Comparison of ENCODE assay signal across 14 cellular contexts in the genomic region with DNA sequence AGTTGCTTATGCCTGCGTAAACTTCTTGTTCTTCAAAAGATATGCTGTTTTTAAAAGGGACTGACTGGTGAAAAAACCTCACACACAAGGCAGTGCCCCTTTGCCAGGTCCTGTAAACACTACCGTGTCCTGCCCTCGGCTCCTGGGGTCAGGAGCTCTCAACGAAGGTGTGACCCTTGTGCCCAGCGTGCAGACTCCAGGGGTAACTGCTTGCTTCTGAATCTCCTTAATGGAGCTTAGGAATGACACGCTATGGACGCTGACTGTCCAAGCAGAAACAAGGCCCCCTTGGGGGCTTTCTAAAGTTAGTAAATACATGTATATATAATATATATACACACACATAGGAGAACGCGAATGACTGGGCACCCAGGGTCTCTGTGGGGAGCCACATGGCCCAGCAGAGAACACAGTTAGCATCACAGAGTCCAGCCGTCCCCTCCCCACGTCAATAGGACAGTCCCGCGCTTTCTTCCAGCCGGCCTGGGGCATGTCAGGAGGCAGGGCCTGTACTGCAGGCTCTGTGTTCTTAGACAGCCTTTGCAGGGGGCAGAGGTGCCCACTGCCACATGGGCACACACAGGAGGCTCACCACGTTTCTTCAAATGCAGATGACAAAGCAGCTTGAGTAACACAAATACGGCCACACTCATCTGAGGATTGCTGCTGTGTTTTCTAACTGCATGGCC.
DNase-seq lines count a peak whose midpoint lies in the region; ATAC-seq and TF ChIP-seq lines count a peak whose summit lies in the region.
"Had no signal": no experiment of that assay in that cellular context is flagged by ENCODE, and none has a peak within 500 bp of the region (broad histone marks: within the 10 kb centered on the region; RNA-seq: fewer than 3 reads in every experiment).

No MANE protein-coding gene starts in this region.

- H4K20me1 ChIP-seq in KMS-11 (ENCODE audit: insufficient read depth) = no peaks in the 10 kb centered on the region

- H3K36me3 ChIP-seq in BE2C (no peaks in the 10 kb centered on the region), KMS-11 (ENCODE audit: insufficient read depth) (no peaks in the 10 kb centered on the region), rectal smooth muscle tissue (ENCODE audit: control insufficient read depth, insufficient read depth, low read length) (no peaks in the 10 kb centered on the region)

- H3K9me3 ChIP-seq in BE2C = no peaks in the 10 kb centered on the region

- H3K4me1 ChIP-seq in BE2C (peaks cover 32% of the 10 kb centered on the region), KMS-11 (ENCODE audit: low read depth, poor library complexity, severe bottlenecking) (peaks cover 16% of the 10 kb centered on the region), rectal smooth muscle tissue (ENCODE audit: control insufficient read depth, insufficient read depth, low read length) (peaks cover 57% of the 10 kb centered on the region)

- peaks cover 10% of the 10 kb centered on the region; the same call in 1 of the 2 replicates for H3K79me2 ChIP-seq in KMS-11 (ENCODE audit: insufficient read depth, low read depth)

- no peak for TF ChIP-seq CTCF in BE2C (IDR thresholded peaks at IDR 0.05; ENCODE audit: low read depth, low read length)
- TF ChIP-seq CTCF in KMS-11 (conservative IDR thresholded peaks at IDR 0.05; ENCODE audit: low read depth, low read length) = no peak

- intact Hi-C loops in head of caudate nucleus (cut with DNase I) = no loop called here

- H3K27ac ChIP-seq in KMS-11 (peak overlapping the region; percentile 16; the same call in 1 of the 2 replicates), rectal smooth muscle tissue (ENCODE audit: low read depth, low read length) (peak overlapping the region; percentile 59)

- DNase-seq in BE2C (peak; percentile 8), head of caudate nucleus (peak in 26 of 42 donors; percentile 1 to 46 (median 11)), KBM-7 (no peak), GOT3 (lab: John Stamatoyannopoulos, UW) (no peak)
- DNase-seq: C1 segment of cervical spinal cord, EL, Kasumi-1, NCI-H187 treated with DMSO at 0.1 percent for 48 hours, NCI-H748 treated with DMSO at 0.1 percent for 48 hours, SHP77 had no signal

- H2AFZ ChIP-seq in KMS-11 (ENCODE audit: low read depth) = no peak overlapping the region

- ATAC-seq in HG02973 (IDR thresholded peaks at IDR 0.05; ENCODE audit: unreplicated experiment) (no peak), HG03159 (IDR thresholded peaks at IDR 0.05; ENCODE audit: unreplicated experiment) (no peak)

- in situ Hi-C loops in KBM-7 (cut with MboI; ENCODE audit: low pct_unique_long_range_greater_than_20kb, low sequenced_read_pairs) = no loop called here

- no peaks in the 10 kb centered on the region for H3K27me3 ChIP-seq in BE2C
- no peaks in the 10 kb centered on the region for H3K27me3 ChIP-seq in KMS-11 (ENCODE audit: insufficient read depth, low read depth)
- H3K27me3 ChIP-seq in rectal smooth muscle tissue (ENCODE audit: control insufficient read depth, insufficient read depth, low read length) = no peaks in the 10 kb centered on the region

- no peak overlapping the region for H3K4me3 ChIP-seq in BE2C (ENCODE audit: low read depth, low read length)
- no peak overlapping the region for H3K4me3 ChIP-seq in KMS-11 (IDR thresholded peaks at IDR 0.05; ENCODE audit: insufficient read depth, low read depth, low read length)
- peak overlapping the region; percentile 11 for H3K4me3 ChIP-seq in rectal smooth muscle tissue (ENCODE audit: low read length)

- H3K9ac ChIP-seq in KMS-11 (no peak overlapping the region), rectal smooth muscle tissue (ENCODE audit: low read length) (no peak overlapping the region)

- H3K4me2 ChIP-seq in KMS-11 = peak overlapping the region; percentile 30; the same call in 1 of the 2 replicates

Comparison
In these comparisons a context has a peak if more than half of its experiments do, and no peak if none do; other contexts are left out.
1. DNase-seq: peak in BE2C (single experiment) and head of caudate nucleus (26 of 42); none in KBM-7 (single experiment) and GOT3 (single experiment).